8 cellular contexts compared by ENCODE assay signal in genomic region chr4:73257242-73257994, GRCh38. TPM values are rescaled to one million over a fixed set of nuclear protein-coding genes. Genes with fewer than 3 reads are reported as not detected.
A peak's percentile ranks its signal among the peaks of the same experiment; 100 is the strongest.
DNase-seq lines count a peak whose midpoint lies in the region; ATAC-seq and TF ChIP-seq lines count a peak whose summit lies in the region.

No MANE protein-coding gene starts in this region.

- no peaks in the 10 kb centered on the region for H3K27me3 Mint-ChIP-seq in activated CD4-positive, alpha-beta T cell treated with anti-CD3 and anti-CD28 coated beads for 36 hours

- peak; percentile 74 for DNase-seq in GM12865 (ENCODE audit: low read depth)
- DNase-seq in NCI-H460 (ENCODE audit: extremely low read depth, low read depth) = peak; percentile 81
- DNase-seq in activated CD4-positive, alpha-beta T cell treated with anti-CD3 and anti-CD28 coated beads for 36 hours = peak; percentile 80
- DNase-seq in dedifferentiated amniotic fluid mesenchymal stem cell (ENCODE audit: extremely low spot score) = peak; percentile 93
- DNase-seq in left lung = peak; percentile 37 to 77
- DNase-seq in stimulated activated CD4-positive, alpha-beta T cell treated with anti-CD3 and anti-CD28 coated beads, Interleukin-2, amount 100 ng/mL, for 24 hours = peak; percentile 62 to 66
- no peak for DNase-seq in NCI-H2171 treated with DMSO at 0.1 percent for 48 hours (lab: John Stamatoyannopoulos, UW)

- POLR2A ChIA-PET in activated CD4-positive, alpha-beta T cell treated with anti-CD3 and anti-CD28 coated beads for 36 hours (lab: Charles Lee) = interaction anchor here (1.9 kb wide), 1 partner anchor 189 kb away, joined by 8 read pairs; no protein-coding TSS in a partner anchor

- intact Hi-C loops in activated CD4-positive, alpha-beta T cell treated with anti-CD3 and anti-CD28 coated beads for 36 hours (cut with DNase I, micrococcal nuclease) = loop anchor here (1.0 to 10.0 kb wide), 6 partner anchors 15 to 555 kb away; no protein-coding TSS in a partner anchor
- intact Hi-C loops in left lung (cut with DNase I) = loop anchor here in 1 of 2 donors (5.0 to 10.0 kb wide), 2 partner anchors 123 to 190 kb away; partner anchors contain the start of gene COX18

- CTCF ChIA-PET in activated CD4-positive, alpha-beta T cell treated with anti-CD3 and anti-CD28 coated beads for 36 hours (lab: Charles Lee) = interaction anchor here (0.6 to 1.6 kb wide), 20 partner anchors 8 to 932 kb away, joined by 3 to 7 read pairs (median 4); no protein-coding TSS in a partner anchor

- H3K36me3 ChIP-seq in left lung = peaks cover 0 to 7% of the 10 kb centered on the region in 2 donors

- peaks cover 55% of the 10 kb centered on the region for H3K4me1 Mint-ChIP-seq in activated CD4-positive, alpha-beta T cell treated with anti-CD3 and anti-CD28 coated beads for 36 hours

- H3K27ac Mint-ChIP-seq in activated CD4-positive, alpha-beta T cell treated with anti-CD3 and anti-CD28 coated beads for 36 hours = peak overlapping the region; percentile 97

- no peaks in the 10 kb centered on the region for H3K27me3 ChIP-seq in left lung

- H3K4me3 Mint-ChIP-seq in activated CD4-positive, alpha-beta T cell treated with anti-CD3 and anti-CD28 coated beads for 36 hours = peak overlapping the region; percentile 99

- no peaks in the 10 kb centered on the region for H3K9me3 Mint-ChIP-seq in activated CD4-positive, alpha-beta T cell treated with anti-CD3 and anti-CD28 coated beads for 36 hours (ENCODE audit: low read depth)

- peak overlapping the region; percentile 98 to 99 for H3K27ac ChIP-seq in left lung

- peaks cover 34% of the 10 kb centered on the region for H3K36me3 Mint-ChIP-seq in activated CD4-positive, alpha-beta T cell treated with anti-CD3 and anti-CD28 coated beads for 36 hours (ENCODE audit: low read depth)

- peak overlapping the region; percentile 86 for H3K4me3 ChIP-seq in GM12865 (ENCODE audit: low read depth, low read length)
- H3K4me3 ChIP-seq in left lung = peak overlapping the region; percentile 61 to 77

- peaks cover 17 to 65% of the 10 kb centered on the region in 2 donors for H3K4me1 ChIP-seq in left lung

- no peaks in the 10 kb centered on the region for H3K9me3 ChIP-seq in left lung

- peak; percentile 15 for ATAC-seq in HG03280 (IDR thresholded peaks at IDR 0.05; ENCODE audit: unreplicated experiment)
- peak; percentile 37 for ATAC-seq in activated CD4-positive, alpha-beta T cell treated with anti-CD3 and anti-CD28 coated beads for 36 hours
- ATAC-seq in left lung = peak; percentile 70

- peak; percentile 73 for TF ChIP-seq CTCF in GM12865 (IDR thresholded peaks at IDR 0.05; ENCODE audit: insufficient read depth, low read depth, low read length, missing control alignments)
- TF ChIP-seq CTCF in left lung (IDR thresholded peaks at IDR 0.05) = peak; percentile 47 to 64

RNA-seq across cellular contexts. Expression of gene ANKRD17, which starts 1.2 kb away (rescaled TPM):
- total RNA-seq in NCI-H460 (2014; rRNA removed; shearing (Covaris generic)) = 33.7 and 36.1 TPM in 2 replicates
- polyA plus RNA-seq in NCI-H460 (2014; cell fraction: nucleus; rRNA removed) = 15.4 and 22.4 TPM in 2 replicates
- 10 to 100 TPM; 58.4 to 63.7 TPM for total RNA-seq in activated CD4-positive, alpha-beta T cell treated with anti-CD3 and anti-CD28 coated beads for 36 hours
- 10 to 100 TPM; 57.5 to 58.1 TPM for total RNA-seq in left lung

Comparison
In these comparisons a context has a peak if more than half of its experiments do, and no peak if none do; other contexts are left out.
1. ATAC-seq: peak in every context shown above with its lines; median percentile 70 in left lung; 37 in activated CD4-positive, alpha-beta T cell treated with anti-CD3 and anti-CD28 coated beads for 36 hours; 15 in HG03280.